In genomic region chr15:38520035-38520434, GRCh38 we compare ENCODE assay signal across 24 cellular contexts. TPM values are rescaled to one million over a fixed set of nuclear protein-coding genes. Genes with fewer than 3 reads are reported as not detected.
A peak's percentile ranks its signal among the peaks of the same experiment; 100 is the strongest.
DNase-seq lines count a peak whose midpoint lies in the region; ATAC-seq and TF ChIP-seq lines count a peak whose summit lies in the region.
"Had no signal": no experiment of that assay in that cellular context is flagged by ENCODE, and none has a peak within 500 bp of the region (broad histone marks: within the 10 kb centered on the region; RNA-seq: fewer than 3 reads in every experiment).

No MANE protein-coding gene starts in this region.

- DNase-seq in activated T-cell treated with anti-CD3 and anti-CD28 coated beads, Interleukin-2, amount 50 U/mL, for 24 hours, result no peak
- DNase-seq in activated T-cell treated with anti-CD3 and anti-CD28 coated beads for 4 hours (no peak), left ventricle myocardium inferior (no peak), MCF 10A (ENCODE audit: unreplicated experiment) (no peak), cardiac septum (ENCODE audit: low spot score) (no peak)
- no peak for DNase-seq in CD8-positive, alpha-beta T cell
- DNase-seq in activated CD4-positive, alpha-beta memory T cell treated with anti-CD3 and anti-CD28 coated beads, Interleukin-2, amount 10 ng/mL, durations not matched to agents 7 days and 5 days, result no peak
- DNase-seq in naive thymus-derived CD4-positive, alpha-beta T cell, result no peak
- DNase-seq: activated naive CD4-positive, alpha-beta T cell treated with anti-CD3 and anti-CD28 coated beads, Interleukin-2, amount 50 U/mL, for 16 hours; COR-L47; left lung; NCI-H1105; NCI-H2029; NCI-H526 treated with DMSO at 0.1 percent for 48 hours; occipital lobe; SIG-M5; stimulated activated naive CD8-positive, alpha-beta T cell treated with anti-CD3 and anti-CD28 coated beads, Interleukin-15, amount 100 ng/mL, for 72 hours; T1000; WERI-Rb-1 had no signal

- H3K9me3 Mint-ChIP-seq in activated T-cell treated with anti-CD3 and anti-CD28 coated beads, Interleukin-2, amount 50 U/mL, for 24 hours, result no peaks in the 10 kb centered on the region
- H3K9me3 Mint-ChIP-seq in CD8-positive, alpha-beta T cell, result no peaks in the 10 kb centered on the region
- no peaks in the 10 kb centered on the region for H3K9me3 Mint-ChIP-seq in activated CD4-positive, alpha-beta memory T cell treated with anti-CD3 and anti-CD28 coated beads, Interleukin-2, amount 10 ng/mL, durations not matched to agents 7 days and 5 days
- no peaks in the 10 kb centered on the region for H3K9me3 Mint-ChIP-seq in naive thymus-derived CD4-positive, alpha-beta T cell
- H3K9me3 Mint-ChIP-seq in MCF 10A (ENCODE audit: unreplicated experiment), result no peaks in the 10 kb centered on the region
- H3K9me3 Mint-ChIP-seq: stimulated activated naive CD8-positive, alpha-beta T cell treated with anti-CD3 and anti-CD28 coated beads, Interleukin-15, amount 100 ng/mL, for 72 hours had no signal

- H3K4me1 Mint-ChIP-seq in activated T-cell treated with anti-CD3 and anti-CD28 coated beads, Interleukin-2, amount 50 U/mL, for 24 hours (ENCODE audit: low read depth), result peaks cover 73% of the 10 kb centered on the region
- peaks cover 49% of the 10 kb centered on the region for H3K4me1 Mint-ChIP-seq in CD8-positive, alpha-beta T cell (ENCODE audit: low read depth)
- peaks cover 59% of the 10 kb centered on the region for H3K4me1 Mint-ChIP-seq in activated CD4-positive, alpha-beta memory T cell treated with anti-CD3 and anti-CD28 coated beads, Interleukin-2, amount 10 ng/mL, durations not matched to agents 7 days and 5 days
- H3K4me1 Mint-ChIP-seq in naive thymus-derived CD4-positive, alpha-beta T cell, result peaks cover 22 to 57% (median 48%) of the 10 kb centered on the region in 7 donors
- H3K4me1 Mint-ChIP-seq in MCF 10A (ENCODE audit: insufficient read depth, unreplicated experiment), result no peaks in the 10 kb centered on the region

- BruUV-seq in MCF 10A (replicated peaks; lab: Mats Ljungman, UMichigan), result no TSS peak

- CTCF ChIA-PET in CD8-positive, alpha-beta T cell (lab: Charles Lee), result interaction anchor here (0.7 to 3.5 kb wide), 3 partner anchors 29 to 170 kb away, joined by 3 to 17 read pairs (median 4); partner anchors contain the start of gene RASGRP1
- CTCF ChIA-PET in activated CD4-positive, alpha-beta memory T cell treated with anti-CD3 and anti-CD28 coated beads, Interleukin-2, amount 10 ng/mL, durations not matched to agents 7 days and 5 days (lab: Charles Lee), result interaction anchor here (1.2 to 1.7 kb wide), 3 partner anchors 10 to 171 kb away, joined by 5 read pairs; partner anchors contain the start of gene RASGRP1
- CTCF ChIA-PET in naive thymus-derived CD4-positive, alpha-beta T cell (lab: Charles Lee), result interaction anchor here (0.8 to 1.8 kb wide), 2 partner anchors 16 to 40 kb away, joined by 6 read pairs; no protein-coding TSS in a partner anchor
- CTCF ChIA-PET in MCF 10A (lab: Yijun Ruan, JAX), result no interaction called here

- no peaks in the 10 kb centered on the region for H3K27me3 ChIP-seq in CD8-positive, alpha-beta T cell (ENCODE audit: insufficient read depth, low read length)
- H3K27me3 ChIP-seq in naive thymus-derived CD4-positive, alpha-beta T cell (ENCODE audit: control insufficient read depth in 2 of 2, insufficient read depth in 2 of 2, low read length in 2 of 2), result no peaks in the 10 kb centered on the region
- H3K27me3 ChIP-seq in left ventricle myocardium inferior (ENCODE audit: low read depth), result peaks cover 62% of the 10 kb centered on the region
- H3K27me3 ChIP-seq: left lung had no signal

- peaks cover 87% of the 10 kb centered on the region for H3K36me3 Mint-ChIP-seq in activated T-cell treated with anti-CD3 and anti-CD28 coated beads, Interleukin-2, amount 50 U/mL, for 24 hours (ENCODE audit: low read depth)
- H3K36me3 Mint-ChIP-seq in CD8-positive, alpha-beta T cell, result peaks cover 84% of the 10 kb centered on the region
- H3K36me3 Mint-ChIP-seq in activated CD4-positive, alpha-beta memory T cell treated with anti-CD3 and anti-CD28 coated beads, Interleukin-2, amount 10 ng/mL, durations not matched to agents 7 days and 5 days (ENCODE audit: low read depth), result peaks cover 82% of the 10 kb centered on the region
- H3K36me3 Mint-ChIP-seq in naive thymus-derived CD4-positive, alpha-beta T cell, result peaks cover 3 to 41% (median 26%) of the 10 kb centered on the region in 5 donors
- no peaks in the 10 kb centered on the region for H3K36me3 Mint-ChIP-seq in MCF 10A (ENCODE audit: insufficient read depth, unreplicated experiment)

- H3K4me3 ChIP-seq in CD8-positive, alpha-beta T cell (ENCODE audit: low read depth, low read length), result no peak overlapping the region
- no peak overlapping the region for H3K4me3 ChIP-seq in naive thymus-derived CD4-positive, alpha-beta T cell (ENCODE audit: low read length)
- H3K4me3 ChIP-seq in left ventricle myocardium inferior, result no peak overlapping the region
- H3K4me3 ChIP-seq: GM12878, K562, left lung had no signal

- H3K9me3 ChIP-seq in CD8-positive, alpha-beta T cell (ENCODE audit: low read length), result no peaks in the 10 kb centered on the region
- no peaks in the 10 kb centered on the region for H3K9me3 ChIP-seq in naive thymus-derived CD4-positive, alpha-beta T cell (ENCODE audit: control insufficient read depth in 2 of 3, low read length in 3 of 3)
- H3K9me3 ChIP-seq in left ventricle myocardium inferior (replicated peaks), result no peaks in the 10 kb centered on the region
- H3K9me3 ChIP-seq: left lung had no signal

- peaks cover 58% of the 10 kb centered on the region for H3K36me3 ChIP-seq in CD8-positive, alpha-beta T cell (ENCODE audit: insufficient read depth, low read length)
- peaks cover 24 to 80% (median 58%) of the 10 kb centered on the region in 3 experiments for H3K36me3 ChIP-seq in naive thymus-derived CD4-positive, alpha-beta T cell (ENCODE audit: control insufficient read depth in 2 of 3, insufficient read depth in 3 of 3, low read length in 3 of 3)
- H3K36me3 ChIP-seq in left ventricle myocardium inferior, result no peaks in the 10 kb centered on the region
- H3K36me3 ChIP-seq: left lung, WERI-Rb-1 had no signal

- H3K4me1 ChIP-seq in CD8-positive, alpha-beta T cell (ENCODE audit: insufficient read depth, low read length), result peaks cover 5% of the 10 kb centered on the region
- H3K4me1 ChIP-seq in naive thymus-derived CD4-positive, alpha-beta T cell (ENCODE audit: control insufficient read depth in 2 of 2, insufficient read depth in 2 of 2, low read length in 2 of 2), result peaks cover 0 to 7% of the 10 kb centered on the region in 2 donors
- no peaks in the 10 kb centered on the region for H3K4me1 ChIP-seq in left ventricle myocardium inferior
- H3K4me1 ChIP-seq: left lung had no signal

- no peak for ATAC-seq in CD8-positive, alpha-beta T cell
- ATAC-seq in naive thymus-derived CD4-positive, alpha-beta T cell, result no peak
- ATAC-seq: GM12878; HCT116; K562; left lung; stimulated activated naive CD8-positive, alpha-beta T cell treated with anti-CD3 and anti-CD28 coated beads, Interleukin-15, amount 100 ng/mL, for 72 hours had no signal

- H3K4me3 Mint-ChIP-seq in activated T-cell treated with anti-CD3 and anti-CD28 coated beads, Interleukin-2, amount 50 U/mL, for 24 hours, result no peak overlapping the region
- no peak overlapping the region for H3K4me3 Mint-ChIP-seq in CD8-positive, alpha-beta T cell
- H3K4me3 Mint-ChIP-seq in activated CD4-positive, alpha-beta memory T cell treated with anti-CD3 and anti-CD28 coated beads, Interleukin-2, amount 10 ng/mL, durations not matched to agents 7 days and 5 days, result no peak overlapping the region
- H3K4me3 Mint-ChIP-seq in naive thymus-derived CD4-positive, alpha-beta T cell, result no peak overlapping the region
- H3K4me3 Mint-ChIP-seq in MCF 10A (ENCODE audit: unreplicated experiment), result no peak overlapping the region
- H3K4me3 Mint-ChIP-seq: B cell; stimulated activated naive CD8-positive, alpha-beta T cell treated with anti-CD3 and anti-CD28 coated beads, Interleukin-15, amount 100 ng/mL, for 72 hours had no signal

- intact Hi-C loops in CD8-positive, alpha-beta T cell (cut with DNase I, micrococcal nuclease), result loop anchor here in 1 of 2 experiments (2.0 to 5.0 kb wide), 3 partner anchors 15 to 42 kb away; partner anchors contain the start of gene RASGRP1
- intact Hi-C loops in naive thymus-derived CD4-positive, alpha-beta T cell (cut with micrococcal nuclease), result loop anchor here in 1 of 2 donors (5.0 kb wide), 1 partner anchor 42 kb away; the partner anchor contains the start of gene RASGRP1
- intact Hi-C loops in left ventricle myocardium inferior (cut with micrococcal nuclease), result no loop called here
- intact Hi-C loops in MCF 10A (cut with micrococcal nuclease), result no loop called here
- intact Hi-C loops in cardiac septum (cut with DNase I), result no loop called here

- no peak for TF ChIP-seq CTCF in CD8-positive, alpha-beta T cell (IDR thresholded peaks at IDR 0.05)
- no peak for TF ChIP-seq CTCF in left ventricle myocardium inferior (IDR thresholded peaks at IDR 0.05; ENCODE audit: borderline replicate concordance)
- TF ChIP-seq CTCF in MCF 10A (IDR thresholded peaks at IDR 0.05; ENCODE audit: unreplicated experiment), result no peak

- H3K27ac ChIP-seq in CD8-positive, alpha-beta T cell (ENCODE audit: low read depth, low read length), result no peak overlapping the region
- no peak overlapping the region for H3K27ac ChIP-seq in naive thymus-derived CD4-positive, alpha-beta T cell (ENCODE audit: low read depth, low read length)
- no peak overlapping the region for H3K27ac ChIP-seq in left ventricle myocardium inferior (replicated peaks)
- H3K27ac ChIP-seq: left lung, WERI-Rb-1 had no signal

- H3K27ac Mint-ChIP-seq in activated T-cell treated with anti-CD3 and anti-CD28 coated beads, Interleukin-2, amount 50 U/mL, for 24 hours, result peak overlapping the region; percentile 81
- peak overlapping the region; percentile 66 for H3K27ac Mint-ChIP-seq in CD8-positive, alpha-beta T cell
- peak overlapping the region; percentile 11 for H3K27ac Mint-ChIP-seq in activated CD4-positive, alpha-beta memory T cell treated with anti-CD3 and anti-CD28 coated beads, Interleukin-2, amount 10 ng/mL, durations not matched to agents 7 days and 5 days
- peak overlapping the region; percentile 5 to 90 (median 60) for H3K27ac Mint-ChIP-seq in naive thymus-derived CD4-positive, alpha-beta T cell
- no peak overlapping the region for H3K27ac Mint-ChIP-seq in MCF 10A (ENCODE audit: low read depth, unreplicated experiment)
- H3K27ac Mint-ChIP-seq: B cell; stimulated activated naive CD8-positive, alpha-beta T cell treated with anti-CD3 and anti-CD28 coated beads, Interleukin-15, amount 100 ng/mL, for 72 hours had no signal

- POLR2A ChIA-PET in CD8-positive, alpha-beta T cell (lab: Charles Lee), result no interaction called here
- POLR2A ChIA-PET in activated CD4-positive, alpha-beta memory T cell treated with anti-CD3 and anti-CD28 coated beads, Interleukin-2, amount 10 ng/mL, durations not matched to agents 7 days and 5 days (lab: Charles Lee), result interaction anchor here (1.4 to 1.6 kb wide), 3 partner anchors 37 to 131 kb away, joined by 3 to 4 read pairs (median 3); partner anchors contain the start of gene RASGRP1
- POLR2A ChIA-PET in naive thymus-derived CD4-positive, alpha-beta T cell (lab: Charles Lee), result no interaction called here
- POLR2A ChIA-PET in MCF 10A (lab: Yijun Ruan, JAX), result no interaction called here

- H3K27me3 Mint-ChIP-seq in activated T-cell treated with anti-CD3 and anti-CD28 coated beads, Interleukin-2, amount 50 U/mL, for 24 hours, result no peaks in the 10 kb centered on the region
- no peaks in the 10 kb centered on the region for H3K27me3 Mint-ChIP-seq in CD8-positive, alpha-beta T cell (ENCODE audit: low read depth)
- H3K27me3 Mint-ChIP-seq in activated CD4-positive, alpha-beta memory T cell treated with anti-CD3 and anti-CD28 coated beads, Interleukin-2, amount 10 ng/mL, durations not matched to agents 7 days and 5 days, result no peaks in the 10 kb centered on the region
- no peaks in the 10 kb centered on the region for H3K27me3 Mint-ChIP-seq in naive thymus-derived CD4-positive, alpha-beta T cell
- peaks cover 60% of the 10 kb centered on the region for H3K27me3 Mint-ChIP-seq in MCF 10A (ENCODE audit: insufficient read depth, unreplicated experiment)
- H3K27me3 Mint-ChIP-seq: B cell; stimulated activated naive CD8-positive, alpha-beta T cell treated with anti-CD3 and anti-CD28 coated beads, Interleukin-15, amount 100 ng/mL, for 72 hours had no signal

RNA-seq across cellular contexts. Expression of gene RASGRP1, which starts 44.6 kb away (rescaled TPM):
- 10 to 100 TPM; 58.2 to 65.2 TPM for total RNA-seq in CD8-positive, alpha-beta T cell
- 100 to 1,000 TPM; 200 to 208 TPM for total RNA-seq in activated CD4-positive, alpha-beta memory T cell treated with anti-CD3 and anti-CD28 coated beads, Interleukin-2, amount 10 ng/mL, durations not matched to agents 7 days and 5 days
- total RNA-seq in naive thymus-derived CD4-positive, alpha-beta T cell, result 100 to 1,000 TPM; 100 to 182 (median 101) TPM
- polyA plus RNA-seq in naive thymus-derived CD4-positive, alpha-beta T cell, result 100 to 1,000 TPM in 1 of 2 donors, 10 to 100 TPM in 1; 77.6 to 113 TPM
- total RNA-seq in left ventricle myocardium inferior (0.44 TPM), MCF 10A (2022) (not detected in 2 replicates), cardiac septum (2.2 TPM)
- total RNA-seq: A673 had no signal

Comparison
In these comparisons a context has a peak if more than half of its experiments do, and no peak if none do; other contexts are left out.
1. RNA of gene RASGRP1, which starts 44.6 kb away (total RNA-seq): 200 to 208 TPM in activated CD4-positive, alpha-beta memory T cell treated with anti-CD3 and anti-CD28 coated beads, Interleukin-2, amount 10 ng/mL, durations not matched to agents 7 days and 5 days, 100 to 182 TPM in naive thymus-derived CD4-positive, alpha-beta T cell and 58.2 to 65.2 TPM in CD8-positive, alpha-beta T cell; 2.2 TPM in cardiac septum (single experiment), 0.44 TPM in left ventricle myocardium inferior (single experiment) and not detected in MCF 10A; every median in the first group is over 10 times any median in the second.